ENCODE assay signal across 8 cellular contexts in the genomic region with DNA sequence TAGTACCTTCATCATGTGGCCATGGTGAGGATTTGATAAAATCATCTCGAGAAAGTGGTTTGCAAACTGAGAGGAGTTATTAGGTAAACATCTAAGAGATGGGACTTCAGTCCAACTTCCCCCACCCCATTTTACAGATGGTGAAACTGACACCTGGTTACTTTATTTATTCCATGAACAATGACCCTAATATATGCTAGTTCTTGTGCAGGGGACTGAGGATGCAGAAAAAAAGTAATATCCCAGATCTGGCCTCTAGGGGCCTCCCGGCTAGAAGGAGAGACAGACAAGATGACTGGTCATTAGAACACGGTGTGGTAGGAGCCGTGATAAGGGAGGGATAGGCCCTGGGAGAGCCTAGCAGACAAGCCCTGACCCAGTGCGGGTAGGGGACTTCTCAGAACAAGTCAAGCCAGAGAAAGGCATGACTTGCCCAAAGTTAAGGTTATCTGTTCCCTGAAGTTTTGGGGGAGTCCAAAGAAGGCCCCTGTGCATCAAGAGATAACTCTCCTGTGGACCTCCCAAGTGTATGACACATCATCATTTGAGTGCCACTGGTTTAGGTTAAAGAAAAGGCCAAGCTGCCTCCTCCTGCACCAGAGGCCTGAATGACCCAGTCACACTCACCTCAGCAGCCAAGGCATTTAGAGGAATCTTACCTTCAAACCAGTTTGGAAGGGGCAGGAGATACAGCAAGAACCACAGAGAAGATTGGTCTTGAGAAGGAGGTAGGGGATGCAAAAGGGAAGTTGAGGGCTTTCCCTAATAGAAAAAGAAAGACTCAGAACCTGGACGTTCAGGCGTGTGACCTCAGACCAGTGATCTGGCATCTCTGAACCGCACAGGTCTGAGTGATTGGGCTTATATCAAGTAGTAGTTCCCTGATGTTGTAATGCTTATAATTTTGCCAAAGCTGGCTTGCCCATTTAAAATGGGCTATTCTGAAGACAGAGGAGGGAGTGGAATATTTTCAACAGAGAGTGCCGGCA. TPM values are rescaled to one million over a fixed set of nuclear protein-coding genes. Genes with fewer than 3 reads are reported as not detected.
DNase-seq lines count a peak whose midpoint lies in the region; ATAC-seq and TF ChIP-seq lines count a peak whose summit lies in the region.

No MANE protein-coding gene starts in this region.

- peaks cover 0 to 16% (median 0%) of the 10 kb centered on the region in 45 donors for H3K27me3 ChIP-seq in dorsolateral prefrontal cortex

- intact Hi-C loops in dorsolateral prefrontal cortex (cut with DNase I) = no loop called here

- ATAC-seq in GM21786 (IDR thresholded peaks at IDR 0.05; ENCODE audit: unreplicated experiment) = no peak
- no peak for ATAC-seq in GM19328 (IDR thresholded peaks at IDR 0.05; ENCODE audit: unreplicated experiment)

- TF ChIP-seq POLR2A in NB4 (IDR thresholded peaks at IDR 0.05; ENCODE audit: extremely low read depth, insufficient read length) = no peak

- TF ChIP-seq CTCF in 22Rv1 (IDR thresholded peaks at IDR 0.05) (peak; percentile 77), GM12872 (IDR thresholded peaks at IDR 0.05; ENCODE audit: insufficient read depth, low read depth, low read length) (peak; percentile 68), NB4 (IDR thresholded peaks at IDR 0.05; ENCODE audit: low read depth, low read length) (peak; percentile 69), dorsolateral prefrontal cortex (IDR thresholded peaks at IDR 0.05 in 54 of 56, conservative IDR thresholded peaks at IDR 0.05 in 2 of 56; ENCODE audit: low read depth in 1 of 56, partially characterized antibody in 56 of 56) (peak in 37 of 56 donors; percentile 14 to 45 (median 30))

- H3K27ac ChIP-seq in 22Rv1 (no peak overlapping the region), dorsolateral prefrontal cortex (peak overlapping the region in 23 of 59 donors; percentile 1 to 66 (median 27))

- DNase-seq in NB4 (ENCODE audit: low read depth) (peak; percentile 69), dorsolateral prefrontal cortex (no peak), myocyte (ENCODE audit: low read depth) (peak; percentile 69)
- DNase-seq in stimulated activated CD4-positive, alpha-beta T cell treated with anti-CD3 and anti-CD28 coated beads, Interleukin-4, amount 100 ng/mL, for 24 hours = no peak

- no peak overlapping the region for H3K4me3 ChIP-seq in NB4 (ENCODE audit: low read depth, low read length)
- peak overlapping the region in 44 of 59 donors; percentile 1 to 57 (median 34) for H3K4me3 ChIP-seq in dorsolateral prefrontal cortex

RNA-seq across cellular contexts. Expression of a gene that starts 1.6 kb away (rescaled TPM):
- total RNA-seq in dorsolateral prefrontal cortex (10 to 100 TPM in 1 of 120 experiments, 1 to 10 TPM in 119; 1.3 to 10.8 (median 3.7) TPM), myocyte (10.6 and 15.3 TPM in 2 replicates)
- polyA plus RNA-seq in myocyte (2012) = 44.3 TPM

Comparison
In these comparisons a context has a peak if more than half of its experiments do, and no peak if none do; other contexts are left out.
1. DNase-seq: peak in NB4 (single experiment) and myocyte (single experiment); none in dorsolateral prefrontal cortex (0 of 10) and stimulated activated CD4-positive, alpha-beta T cell treated with anti-CD3 and anti-CD28 coated beads, Interleukin-4, amount 100 ng/mL, for 24 hours (single experiment).
2. Peak in every context shown above with its lines, with median percentiles within 50 percentile points of each other: CTCF ChIP-seq.